1 cellular context compared by ENCODE assay signal in genomic region chr2:165203689-165204559, GRCh38.
TF ChIP-seq lines count a peak whose summit lies in the region.

SCN3A (minus strand) TSS chr2:165204050; CDS start chr2:165176394, 27,656 bp downstream.

TF ChIP-seq in GM12878, 131 proteins besides CTCF, POLR2A, EP300 and RAD21 (continued from another document):
- TF ChIP-seq PBX3 (IDR thresholded peaks at IDR 0.05; ENCODE audit: insufficient replicate concordance, low read depth, low read length) (no peak), ZNF622 (IDR thresholded peaks at IDR 0.05) (no peak), NKRF (conservative IDR thresholded peaks at IDR 0.05) (no peak), ATF3 (IDR thresholded peaks at IDR 0.05; ENCODE audit: borderline replicate concordance, extremely low read depth, low read depth, low read length) (no peak), IRF3 (IDR thresholded peaks at IDR 0.05) (no peak), HDAC6 (IDR thresholded peaks at IDR 0.05; ENCODE audit: unreplicated experiment) (no peak)
